In the genomic region with DNA sequence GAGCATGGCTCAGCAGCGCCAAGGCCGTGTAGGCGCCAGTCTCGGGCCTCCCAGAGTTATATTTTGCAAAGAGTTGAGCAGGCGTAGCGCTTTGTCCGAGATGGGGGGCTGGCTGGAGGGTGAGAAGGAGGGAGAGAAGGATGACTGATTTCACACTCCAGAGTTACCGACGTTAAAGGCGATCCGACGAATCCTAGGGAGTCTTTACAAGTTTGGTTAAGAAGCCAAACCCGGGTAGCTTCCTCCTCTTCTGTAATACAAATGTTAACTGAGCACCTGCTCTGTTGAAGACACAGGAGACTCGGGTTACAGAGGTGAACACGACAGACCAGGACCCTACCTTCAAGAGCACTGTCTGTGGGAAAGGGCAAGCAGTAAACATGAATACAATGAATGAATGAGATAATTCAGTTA, we compare ENCODE assay signal across 8 cellular contexts. TPM values are rescaled to one million over a fixed set of nuclear protein-coding genes. Genes with fewer than 3 reads are reported as not detected.
DNase-seq lines count a peak whose midpoint lies in the region; ATAC-seq, FAIRE-seq and TF ChIP-seq lines count a peak whose summit lies in the region.

No MANE protein-coding gene starts in this region.

- H4K20me1 ChIP-seq in endothelial cell of umbilical vein (replicated peaks; ENCODE audit: control insufficient read depth, extremely low read depth, insufficient read depth, low read length): peaks cover 4% of the 10 kb centered on the region

- H3K27me3 ChIP-seq in endothelial cell of umbilical vein (ENCODE audit: control insufficient read depth in 2 of 2, insufficient read depth in 2 of 2, low read length in 2 of 2) (no peaks in the 10 kb centered on the region), psoas muscle (ENCODE audit: insufficient read depth in 3 of 3, low read length in 2 of 3) (no peaks in the 10 kb centered on the region)

- no peak for TF ChIP-seq POLR2A in endothelial cell of umbilical vein (IDR thresholded peaks at IDR 0.05; ENCODE audit: low read depth, low read length)

- DNase-seq in GM12864 (ENCODE audit: low read depth) (no peak), NCI-H69 (lab: John Stamatoyannopoulos, UW) (peak; percentile 63), endothelial cell of umbilical vein (ENCODE audit: low read depth, low spot score) (no peak), psoas muscle (no peak), nucleus accumbens (lab: John Stamatoyannopoulos, UW) (no peak), NCI-H82 (lab: John Stamatoyannopoulos, UW) (no peak), frontal cortex (ENCODE audit: low spot score in 2 of 2) (no peak)
- no peak for DNase-seq in activated CD4-positive, CD25-positive, alpha-beta regulatory T cell (lab: John Stamatoyannopoulos, UW)

- no peaks in the 10 kb centered on the region for H3K36me3 ChIP-seq in endothelial cell of umbilical vein (ENCODE audit: control insufficient read depth in 2 of 2, extremely low read depth in 1 of 2, insufficient read depth in 2 of 2, low read length in 2 of 2)
- peaks cover 3 to 4% of the 10 kb centered on the region in 2 donors for H3K36me3 ChIP-seq in psoas muscle (ENCODE audit: insufficient read depth in 1 of 2, low read depth in 1 of 2)

- no peak for FAIRE-seq in endothelial cell of umbilical vein (lab: Jason Lieb, UNC)
- FAIRE-seq in frontal cortex (lab: Jason Lieb, UNC): no peak

- H3K9ac ChIP-seq in endothelial cell of umbilical vein (replicated peaks; ENCODE audit: extremely low read depth, insufficient read depth, low read length): peak overlapping the region; percentile 71

- no peak for TF ChIP-seq CTCF in GM12864 (IDR thresholded peaks at IDR 0.05; ENCODE audit: low read depth, low read length, missing control alignments)
- TF ChIP-seq CTCF in endothelial cell of umbilical vein (IDR thresholded peaks at IDR 0.05; ENCODE audit: extremely low read depth in 1 of 2, insufficient read depth in 1 of 2, low read depth in 1 of 2, low read length in 2 of 2): no peak
- no peak for TF ChIP-seq CTCF in psoas muscle (IDR thresholded peaks at IDR 0.05)

- intact Hi-C loops in endothelial cell of umbilical vein (cut with micrococcal nuclease): loop anchor here (1.0 to 10.0 kb wide), 8 partner anchors 12 to 200 kb away; partner anchors contain the start of genes MPDU1, PLSCR3, SENP3 and TMEM102
- intact Hi-C loops in psoas muscle (cut with DNase I): loop anchor here (1.0 to 5.0 kb wide), 6 partner anchors 45 to 737 kb away; partner anchors contain the start of genes KCTD11 (in 2 of the 2), PLSCR3 (in 1 of the 2) and TMEM256 (in 1 of the 2)

- peak overlapping the region; percentile 13 for H2AFZ ChIP-seq in endothelial cell of umbilical vein (ENCODE audit: low read depth, low read length)

- dilution Hi-C loops in endothelial cell of umbilical vein (cut with MboI; ENCODE audit: extremely low pct_ligation_motif_present, low sequenced_read_pairs): no loop called here

- 0 to 1% (median 0%) methylated on average over 15 of the region's 15 CpGs for WGBS in psoas muscle, 3 donors

- peak overlapping the region; percentile 72 for H3K27ac ChIP-seq in endothelial cell of umbilical vein (ENCODE audit: insufficient read depth, low read depth, low read length)
- peak overlapping the region; percentile 100 for H3K27ac ChIP-seq in psoas muscle

- CTCF ChIA-PET in endothelial cell of umbilical vein (lab: Charles Lee): interaction anchor here (0.7 to 2.1 kb wide), 4 partner anchors 9 to 129 kb away, joined by 3 to 7 read pairs (median 4); partner anchors contain the start of gene TMEM95

- POLR2A ChIA-PET in endothelial cell of umbilical vein (lab: Charles Lee): interaction anchor here (0.8 to 2.4 kb wide), 11 partner anchors 9 to 134 kb away, joined by 3 to 8 read pairs (median 5); partner anchors contain the start of genes TMEM102 and TNFSF13

- H3K79me2 ChIP-seq in endothelial cell of umbilical vein (ENCODE audit: control insufficient read depth, insufficient read depth, low read length): peaks cover 48% of the 10 kb centered on the region

- peak overlapping the region; percentile 76 for H3K4me3 ChIP-seq in GM12864 (ENCODE audit: low read depth, low read length)
- H3K4me3 ChIP-seq in endothelial cell of umbilical vein (replicated peaks in 1 of 3; ENCODE audit: insufficient read depth in 1 of 3, low read depth in 1 of 3, low read length in 3 of 3): peak overlapping the region; percentile 45 to 88 (median 69)
- peak overlapping the region; percentile 85 for H3K4me3 ChIP-seq in psoas muscle

- H3K9me3 ChIP-seq in endothelial cell of umbilical vein (replicated peaks; ENCODE audit: control insufficient read depth, insufficient read depth, low read length) (no peaks in the 10 kb centered on the region), psoas muscle (no peaks in the 10 kb centered on the region)

- no peak for ATAC-seq in psoas muscle

- H3K9me1 ChIP-seq in endothelial cell of umbilical vein (replicated peaks; ENCODE audit: control insufficient read depth, extremely low read depth, insufficient read depth, low read length): no peaks in the 10 kb centered on the region

- H3K4me2 ChIP-seq in endothelial cell of umbilical vein (ENCODE audit: insufficient read depth, low read length): peak overlapping the region; percentile 64

- BruUV-seq in endothelial cell of umbilical vein (replicated peaks; lab: Mats Ljungman, UMichigan): no TSS peak

- H3K4me1 ChIP-seq in endothelial cell of umbilical vein (ENCODE audit: control insufficient read depth, extremely low read depth, insufficient read depth, low read length) (peaks cover 25% of the 10 kb centered on the region), psoas muscle (peaks cover 56% of the 10 kb centered on the region)

RNA-seq across cellular contexts. Expression of gene POLR2A, which starts 0.8 kb away (rescaled TPM):
- total RNA-seq in endothelial cell of umbilical vein (145 and 151 TPM in 2 replicates), psoas muscle (10 to 100 TPM; 42.7 to 74.3 (median 56.9) TPM), frontal cortex (33.0 TPM)
- polyA plus RNA-seq in endothelial cell of umbilical vein (25.1 and 45.9 TPM in 2 replicates), psoas muscle (10 to 100 TPM in 2 of 3 donors, 1 to 10 TPM in 1; 8.0 to 68.7 (median 15.0) TPM)
- polyA plus RNA-seq in endothelial cell of umbilical vein (2011; cell fraction: cytosol; rRNA removed): 26.0 and 30.8 TPM in 2 replicates
- 107 and 129 TPM in 2 replicates for polyA plus RNA-seq in endothelial cell of umbilical vein (2011; cell fraction: nucleus; rRNA removed)
- polyA plus RNA-seq in endothelial cell of umbilical vein (2012): 70.9 and 97.1 TPM in 2 replicates
- 213 and 226 TPM in 2 replicates for polyA minus RNA-seq in endothelial cell of umbilical vein
- polyA minus RNA-seq in endothelial cell of umbilical vein (2011; cell fraction: cytosol; rRNA and poly(A)+ RNA removed): 88.7 TPM
- polyA minus RNA-seq in endothelial cell of umbilical vein (2011; cell fraction: nucleus; rRNA and poly(A)+ RNA removed): 158 and 169 TPM in 2 replicates

RNA-seq across cellular contexts. Expression of gene SLC35G6, which starts 3.7 kb away (rescaled TPM):
- total RNA-seq in endothelial cell of umbilical vein (not detected in 2 replicates), psoas muscle (not detected), frontal cortex (not detected)
- polyA plus RNA-seq in endothelial cell of umbilical vein (not detected in 2 replicates), psoas muscle (under 1 TPM in 1 of 3 donors, not detected in 2; 0.05 TPM)
- not detected in 2 replicates for polyA plus RNA-seq in endothelial cell of umbilical vein (2011; cell fraction: cytosol; rRNA removed)
- polyA plus RNA-seq in endothelial cell of umbilical vein (2011; cell fraction: nucleus; rRNA removed): not detected in 2 replicates
- 0.16 TPM in 1 of 2 replicates, not detected in the other for polyA plus RNA-seq in endothelial cell of umbilical vein (2012)
- polyA minus RNA-seq in endothelial cell of umbilical vein: not detected in 2 replicates
- not detected for polyA minus RNA-seq in endothelial cell of umbilical vein (2011; cell fraction: cytosol; rRNA and poly(A)+ RNA removed)
- polyA minus RNA-seq in endothelial cell of umbilical vein (2011; cell fraction: nucleus; rRNA and poly(A)+ RNA removed): not detected in 2 replicates

RNA-seq across cellular contexts. Expression of gene ZBTB4, which starts 5.5 kb away (rescaled TPM):
- total RNA-seq in endothelial cell of umbilical vein: 26.5 and 27.4 TPM in 2 replicates
- 15.1 and 15.7 TPM in 2 replicates for polyA plus RNA-seq in endothelial cell of umbilical vein
- polyA plus RNA-seq in endothelial cell of umbilical vein (2011; cell fraction: cytosol; rRNA removed): 9.4 and 11.8 TPM in 2 replicates
- 18.0 and 18.5 TPM in 2 replicates for polyA plus RNA-seq in endothelial cell of umbilical vein (2011; cell fraction: nucleus; rRNA removed)
- polyA plus RNA-seq in endothelial cell of umbilical vein (2012): 20.6 and 25.2 TPM in 2 replicates
- 29.2 and 30.0 TPM in 2 replicates for polyA minus RNA-seq in endothelial cell of umbilical vein
- polyA minus RNA-seq in endothelial cell of umbilical vein (2011; cell fraction: cytosol; rRNA and poly(A)+ RNA removed): 11.8 TPM
- 12.3 and 15.1 TPM in 2 replicates for polyA minus RNA-seq in endothelial cell of umbilical vein (2011; cell fraction: nucleus; rRNA and poly(A)+ RNA removed)
- total RNA-seq in psoas muscle: 10 to 100 TPM; 29.3 to 43.2 (median 35.5) TPM
- 10 to 100 TPM; 10.3 to 20.2 (median 13.5) TPM for polyA plus RNA-seq in psoas muscle
- total RNA-seq in frontal cortex: 11.8 TPM

RNA-seq across cellular contexts. Expression of gene CHRNB1, which starts 40.1 kb away (rescaled TPM):
- total RNA-seq in endothelial cell of umbilical vein (5.4 and 5.6 TPM in 2 replicates), psoas muscle (100 to 1,000 TPM; 107 to 190 (median 147) TPM), frontal cortex (16.7 TPM)
- polyA plus RNA-seq in endothelial cell of umbilical vein (9.3 and 9.6 TPM in 2 replicates), psoas muscle (100 to 1,000 TPM in 1 of 3 donors, 10 to 100 TPM in 2; 73.0 to 118 (median 91.7) TPM)
- polyA plus RNA-seq in endothelial cell of umbilical vein (2011; cell fraction: cytosol; rRNA removed): 9.6 and 9.9 TPM in 2 replicates
- 2.8 and 3.2 TPM in 2 replicates for polyA plus RNA-seq in endothelial cell of umbilical vein (2011; cell fraction: nucleus; rRNA removed)
- 3.7 and 5.6 TPM in 2 replicates for polyA plus RNA-seq in endothelial cell of umbilical vein (2012)
- polyA minus RNA-seq in endothelial cell of umbilical vein: 7.7 and 8.9 TPM in 2 replicates
- polyA minus RNA-seq in endothelial cell of umbilical vein (2011; cell fraction: cytosol; rRNA and poly(A)+ RNA removed): not detected
- polyA minus RNA-seq in endothelial cell of umbilical vein (2011; cell fraction: nucleus; rRNA and poly(A)+ RNA removed): 0.82 and 1.9 TPM in 2 replicates

RNA-seq across cellular contexts. Expression of gene FGF11, which starts 45.7 kb away (rescaled TPM):
- 1.8 TPM in 1 of 2 replicates, not detected in the other for total RNA-seq in endothelial cell of umbilical vein
- polyA plus RNA-seq in endothelial cell of umbilical vein: 0.70 and 0.92 TPM in 2 replicates
- 0.34 and 0.52 TPM in 2 replicates for polyA plus RNA-seq in endothelial cell of umbilical vein (2011; cell fraction: cytosol; rRNA removed)
- 2.6 and 4.2 TPM in 2 replicates for polyA plus RNA-seq in endothelial cell of umbilical vein (2011; cell fraction: nucleus; rRNA removed)
- polyA plus RNA-seq in endothelial cell of umbilical vein (2012): 0.63 and 1.2 TPM in 2 replicates
- 0.81 and 1.6 TPM in 2 replicates for polyA minus RNA-seq in endothelial cell of umbilical vein
- polyA minus RNA-seq in endothelial cell of umbilical vein (2011; cell fraction: cytosol; rRNA and poly(A)+ RNA removed): 0.92 TPM
- polyA minus RNA-seq in endothelial cell of umbilical vein (2011; cell fraction: nucleus; rRNA and poly(A)+ RNA removed): 0.87 TPM in 1 of 2 replicates, not detected in the other
- 10 to 100 TPM in 3 of 4 donors, 1 to 10 TPM in 1; 2.7 to 21.1 (median 10.1) TPM for total RNA-seq in psoas muscle
- polyA plus RNA-seq in psoas muscle: 1 to 10 TPM; 2.0 to 4.4 (median 3.7) TPM
- total RNA-seq in frontal cortex: 5.3 TPM
